Comparison of ENCODE assay signal across 8 cellular contexts in the genomic region with DNA sequence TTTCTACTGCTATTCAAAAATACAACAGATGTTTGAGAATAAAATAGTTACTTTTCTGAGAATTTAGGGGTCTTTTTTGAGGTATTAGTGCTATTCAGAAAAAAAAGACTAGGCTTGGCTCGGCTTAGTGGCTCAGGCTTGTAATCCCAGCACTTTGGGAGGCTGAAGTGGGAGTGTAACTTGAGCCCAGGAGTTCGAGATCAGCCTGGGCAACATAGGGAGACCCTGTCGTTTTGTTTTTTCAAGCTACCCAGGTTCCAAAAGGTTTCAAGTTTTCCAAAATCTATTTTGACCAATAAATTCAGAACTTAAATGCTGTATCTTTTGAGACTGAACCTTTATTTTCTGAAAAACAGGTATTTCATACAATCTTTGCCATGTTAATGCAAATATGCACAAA. TPM values are rescaled to one million over a fixed set of nuclear protein-coding genes. Genes with fewer than 3 reads are reported as not detected.
DNase-seq lines count a peak whose midpoint lies in the region; ATAC-seq and TF ChIP-seq lines count a peak whose summit lies in the region.

No MANE protein-coding gene starts in this region.

- H3K9ac ChIP-seq in endodermal cell (ENCODE audit: extremely low read depth, low read length, poor library complexity, severe bottlenecking): peak overlapping the region; percentile 24
- peak overlapping the region in 1 of 3 donors; percentile 33 for H3K9ac ChIP-seq in skeletal muscle tissue (ENCODE audit: low read depth in 1 of 3, low read length in 3 of 3)

- H3K9me3 Mint-ChIP-seq in T-helper 2 cell treated with Interferon-gamma antibody and Interleukin-4, amounts not matched to agents 5 μg/mL and 100 μg/mL, for 36 hours: no peaks in the 10 kb centered on the region
- peaks cover 2% of the 10 kb centered on the region for H3K9me3 Mint-ChIP-seq in endodermal cell

- peaks cover 52% of the 10 kb centered on the region for H3K36me3 Mint-ChIP-seq in T-helper 2 cell treated with Interferon-gamma antibody and Interleukin-4, amounts not matched to agents 5 μg/mL and 100 μg/mL, for 36 hours (ENCODE audit: low read depth)
- peaks cover 30% of the 10 kb centered on the region for H3K36me3 Mint-ChIP-seq in endodermal cell (ENCODE audit: low read depth)

- POLR2A ChIA-PET in RWPE1 (lab: Yijun Ruan, JAX; ENCODE audit: low non-redundant PET): no interaction called here

- peak overlapping the region; percentile 66 for H3K4me3 Mint-ChIP-seq in T-helper 2 cell treated with Interferon-gamma antibody and Interleukin-4, amounts not matched to agents 5 μg/mL and 100 μg/mL, for 36 hours
- no peak overlapping the region for H3K4me3 Mint-ChIP-seq in endodermal cell

- peak overlapping the region; percentile 96 for H3K27ac Mint-ChIP-seq in T-helper 2 cell treated with Interferon-gamma antibody and Interleukin-4, amounts not matched to agents 5 μg/mL and 100 μg/mL, for 36 hours
- H3K27ac Mint-ChIP-seq in endodermal cell: peak overlapping the region; percentile 93

- H3K27ac ChIP-seq in RWPE1: peak overlapping the region; percentile 66
- no peak overlapping the region for H3K27ac ChIP-seq in endodermal cell (ENCODE audit: low read depth, low read length)
- H3K27ac ChIP-seq in skeletal muscle tissue (ENCODE audit: low read depth, low read length): peak overlapping the region; percentile 79
- H3K27ac ChIP-seq in effector memory CD4-positive, alpha-beta T cell (ENCODE audit: insufficient read depth, low read length, poor library complexity, severe bottlenecking): no peak overlapping the region

- CTCF ChIA-PET in RWPE1 (lab: Yijun Ruan, JAX): interaction anchor here (0.7 to 1.1 kb wide), 2 partner anchors 89 to 1500 kb away, joined by 3 to 4 read pairs; no protein-coding TSS in a partner anchor

- H3K4me1 Mint-ChIP-seq in T-helper 2 cell treated with Interferon-gamma antibody and Interleukin-4, amounts not matched to agents 5 μg/mL and 100 μg/mL, for 36 hours (ENCODE audit: low read depth): peaks cover 43% of the 10 kb centered on the region
- H3K4me1 Mint-ChIP-seq in endodermal cell: peaks cover 52% of the 10 kb centered on the region

- H3K36me3 ChIP-seq in endodermal cell (ENCODE audit: control insufficient read depth, insufficient read depth, low read length) (peaks cover 37% of the 10 kb centered on the region), skeletal muscle tissue (ENCODE audit: control insufficient read depth in 3 of 3, insufficient read depth in 3 of 3, low read length in 3 of 3) (peaks cover 10 to 21% (median 20%) of the 10 kb centered on the region in 3 donors)
- H3K36me3 ChIP-seq in effector memory CD4-positive, alpha-beta T cell (ENCODE audit: control insufficient read depth, insufficient read depth, low read length): peaks cover 24% of the 10 kb centered on the region

- 36 to 64% methylated on average over 2 to 3 of the region's 3 CpGs for WGBS in endodermal cell (ENCODE audit: insufficient coverage in 1 of 2, insufficient read length in 1 of 2), 2 experiments

- no peak for TF ChIP-seq CTCF in RWPE1 (conservative IDR thresholded peaks at IDR 0.05; ENCODE audit: low read depth)
- no peak for TF ChIP-seq CTCF in endodermal cell (conservative IDR thresholded peaks at IDR 0.05)

- H3K9me3 ChIP-seq in endodermal cell (ENCODE audit: control insufficient read depth, low read length) (peaks cover 16% of the 10 kb centered on the region), skeletal muscle tissue (ENCODE audit: control insufficient read depth in 3 of 3, low read length in 3 of 3) (no peaks in the 10 kb centered on the region)
- H3K9me3 ChIP-seq in effector memory CD4-positive, alpha-beta T cell (ENCODE audit: control insufficient read depth, low read length): no peaks in the 10 kb centered on the region

- no peaks in the 10 kb centered on the region for H3K27me3 Mint-ChIP-seq in T-helper 2 cell treated with Interferon-gamma antibody and Interleukin-4, amounts not matched to agents 5 μg/mL and 100 μg/mL, for 36 hours (ENCODE audit: low read depth)
- H3K27me3 Mint-ChIP-seq in endodermal cell (ENCODE audit: insufficient read depth): no peaks in the 10 kb centered on the region

- H3K4me1 ChIP-seq in endodermal cell (ENCODE audit: control insufficient read depth, insufficient read depth, low read length) (peaks cover 16% of the 10 kb centered on the region), skeletal muscle tissue (ENCODE audit: control insufficient read depth in 3 of 3, insufficient read depth in 3 of 3, low read length in 3 of 3) (peaks cover 15 to 27% (median 26%) of the 10 kb centered on the region in 3 donors)
- H3K4me1 ChIP-seq in effector memory CD4-positive, alpha-beta T cell (ENCODE audit: control insufficient read depth, insufficient read depth, low read length, poor library complexity, severe bottlenecking): peaks cover 9% of the 10 kb centered on the region

- H3K27me3 ChIP-seq in endodermal cell (ENCODE audit: control insufficient read depth, insufficient read depth, low read length, poor library complexity, severe bottlenecking): no peaks in the 10 kb centered on the region
- H3K27me3 ChIP-seq in skeletal muscle tissue (ENCODE audit: control insufficient read depth in 3 of 3, insufficient read depth in 3 of 3, low read length in 3 of 3): no peaks in the 10 kb centered on the region
- H3K27me3 ChIP-seq in effector memory CD4-positive, alpha-beta T cell (replicated peaks; ENCODE audit: control insufficient read depth, insufficient read depth, low read length, poor library complexity, severe bottlenecking): no peaks in the 10 kb centered on the region

- DNase-seq in T-helper 2 cell treated with Interferon-gamma antibody and Interleukin-4, amounts not matched to agents 5 μg/mL and 100 μg/mL, for 36 hours (ENCODE audit: low spot score): no peak
- DNase-seq in T-helper 2 cell (no peak), RWPE1 (ENCODE audit: low spot score) (no peak), endodermal cell (peak; percentile 71), foreskin melanocyte (no peak)
- DNase-seq in effector memory CD4-positive, alpha-beta T cell: no peak

- ATAC-seq in HG03095 (IDR thresholded peaks at IDR 0.05; ENCODE audit: unreplicated experiment): no peak

- peak overlapping the region; percentile 42 for H3K4me3 ChIP-seq in endodermal cell (ENCODE audit: low read length)
- H3K4me3 ChIP-seq in skeletal muscle tissue (ENCODE audit: low read length in 3 of 3): no peak overlapping the region
- H3K4me3 ChIP-seq in effector memory CD4-positive, alpha-beta T cell (ENCODE audit: insufficient read depth, low read depth, low read length, poor library complexity, severe bottlenecking): no peak overlapping the region

RNA-seq across cellular contexts. Expression of gene ARL6IP1, which starts 3.2 kb away (rescaled TPM):
- 100 to 1,000 TPM; 331 to 334 TPM for total RNA-seq in endodermal cell
- polyA plus RNA-seq in endodermal cell (2013, experiment 1 of 2): 381 TPM
- 388 TPM for polyA plus RNA-seq in endodermal cell (2013, experiment 2 of 2)
- total RNA-seq in skeletal muscle tissue: 129 TPM

RNA-seq across cellular contexts. Expression of gene RPS15A, which starts 14.4 kb away (rescaled TPM):
- 1,000 to 10,000 TPM; 1,367 to 1,664 TPM for total RNA-seq in endodermal cell
- 2,058 TPM for polyA plus RNA-seq in endodermal cell (2013, experiment 1 of 2)
- polyA plus RNA-seq in endodermal cell (2013, experiment 2 of 2): 2,051 TPM
- total RNA-seq in skeletal muscle tissue: 2,276 TPM

Comparison
In these comparisons a context has a peak if more than half of its experiments do, and no peak if none do; other contexts are left out.
1. H3K27ac ChIP-seq: peak in RWPE1 (single experiment) and skeletal muscle tissue (single experiment); none in endodermal cell (single experiment) and effector memory CD4-positive, alpha-beta T cell (single experiment).